In genomic region chr1:146036990-146037646, GRCh38 we compare ENCODE assay signal across 1 cellular context.
A peak's percentile ranks its signal among the peaks of the same experiment; 100 is the strongest.
TF ChIP-seq lines count a peak whose summit lies in the region.

No MANE protein-coding gene starts in this region.

TF ChIP-seq in HepG2, 621 proteins besides CTCF, POLR2A, EP300 and RAD21 (continued from another document and continues in another):
- TF ChIP-seq ZBTB44 (CRISPR knock-in tag; IDR thresholded peaks at IDR 0.05) (no peak), POLR2G (IDR thresholded peaks at IDR 0.05; ENCODE audit: low read depth, low read length) (no peak), NR0B2 (CRISPR knock-in tag; IDR thresholded peaks at IDR 0.05) (no peak), RFX5 (IDR thresholded peaks at IDR 0.05; ENCODE audit: low read depth, low read length) (no peak), HNF4A (CRISPR knock-in tag; IDR thresholded peaks at IDR 0.05) (no peak), KLF11 (CRISPR knock-in tag; IDR thresholded peaks at IDR 0.05) (no peak), NFKBIZ (CRISPR knock-in tag; IDR thresholded peaks at IDR 0.05) (no peak), SKI (IDR thresholded peaks at IDR 0.05; ENCODE audit: partially characterized antibody) (peak; percentile 8), ZNF350 (CRISPR knock-in tag; IDR thresholded peaks at IDR 0.05; ENCODE audit: borderline replicate concordance, low read depth) (no peak), ZNF816 (CRISPR knock-in tag; IDR thresholded peaks at IDR 0.05; ENCODE audit: borderline replicate concordance) (no peak), DRAP1 (CRISPR knock-in tag; IDR thresholded peaks at IDR 0.05) (peak; percentile 32; the same call in 1 of the 2 replicates), ETS1 (CRISPR knock-in tag; IDR thresholded peaks at IDR 0.05) (no peak), ZNF562 (CRISPR knock-in tag; IDR thresholded peaks at IDR 0.05; ENCODE audit: borderline replicate concordance) (no peak), ZNF660 (CRISPR knock-in tag; IDR thresholded peaks at IDR 0.05; ENCODE audit: borderline replicate concordance, low read depth) (no peak), ZNF761 (CRISPR knock-in tag; conservative IDR thresholded peaks at IDR 0.05) (no peak), NR2F2 (IDR thresholded peaks at IDR 0.05; ENCODE audit: borderline replicate concordance, low read depth) (peak; percentile 51; the same call in 1 of the 2 replicates), PHF21A (CRISPR knock-in tag; IDR thresholded peaks at IDR 0.05) (peak; percentile 45; the same call in 1 of the 2 replicates), FOXP4 (CRISPR knock-in tag; IDR thresholded peaks at IDR 0.05) (peak; percentile 16; the same call in 1 of the 2 replicates), LCORL (IDR thresholded peaks at IDR 0.05) (no peak), LCORL (CRISPR knock-in tag; IDR thresholded peaks at IDR 0.05) (peak; percentile 72; the same call in 1 of the 2 replicates), SNAI1 (CRISPR knock-in tag; IDR thresholded peaks at IDR 0.05; ENCODE audit: borderline replicate concordance) (no peak), MAF1 (CRISPR knock-in tag; IDR thresholded peaks at IDR 0.05; ENCODE audit: borderline replicate concordance) (peak; percentile 96; the same call in 1 of the 2 replicates), FOXP1 (IDR thresholded peaks at IDR 0.05) (no peak), FOXP1 (CRISPR knock-in tag; IDR thresholded peaks at IDR 0.05) (peak; percentile 47; the same call in 1 of the 2 replicates), ZNF224 (CRISPR knock-in tag; IDR thresholded peaks at IDR 0.05) (no peak), PPARG (CRISPR knock-in tag; conservative IDR thresholded peaks at IDR 0.05) (peak; percentile 32; the same call in 1 of the 2 replicates), ZNF256 (CRISPR knock-in tag; conservative IDR thresholded peaks at IDR 0.05) (no peak), KAT7 (CRISPR knock-in tag; IDR thresholded peaks at IDR 0.05; ENCODE audit: borderline replicate concordance) (peak; percentile 3; the same call in 1 of the 2 replicates), ZNF781 (CRISPR knock-in tag; IDR thresholded peaks at IDR 0.05; ENCODE audit: borderline replicate concordance, not compliant biosample characterization) (peak; percentile 65), ZNF766 (CRISPR knock-in tag; IDR thresholded peaks at IDR 0.05; ENCODE audit: borderline replicate concordance) (no peak), THAP11 (CRISPR knock-in tag; IDR thresholded peaks at IDR 0.05) (peak; percentile 51; the same call in 1 of the 2 replicates), NFATC3 (CRISPR knock-in tag; IDR thresholded peaks at IDR 0.05) (no peak), ZSCAN9 (CRISPR knock-in tag; IDR thresholded peaks at IDR 0.05; ENCODE audit: borderline replicate concordance) (peak; percentile 30; the same call in 1 of the 2 replicates), HOXA5 (CRISPR knock-in tag; IDR thresholded peaks at IDR 0.05) (no peak; the same call in 1 of the 2 replicates), DPF2 (CRISPR knock-in tag; IDR thresholded peaks at IDR 0.05; ENCODE audit: borderline replicate concordance, low read depth) (no peak), MBNL3 (CRISPR knock-in tag; conservative IDR thresholded peaks at IDR 0.05) (no peak), ZNF788 (CRISPR knock-in tag; IDR thresholded peaks at IDR 0.05; ENCODE audit: borderline replicate concordance) (no peak), ZNF33A (CRISPR knock-in tag; IDR thresholded peaks at IDR 0.05; ENCODE audit: borderline replicate concordance) (no peak), CREM (IDR thresholded peaks at IDR 0.05) (peak; percentile 20; the same call in 1 of the 2 replicates), CREM (CRISPR knock-in tag; IDR thresholded peaks at IDR 0.05) (no peak), ZSCAN20 (CRISPR knock-in tag; IDR thresholded peaks at IDR 0.05; ENCODE audit: borderline replicate concordance) (no peak), MTF1 (CRISPR knock-in tag; IDR thresholded peaks at IDR 0.05) (no peak), PBX2 (CRISPR knock-in tag; IDR thresholded peaks at IDR 0.05) (no peak), ZBED4 (CRISPR knock-in tag; IDR thresholded peaks at IDR 0.05; ENCODE audit: borderline replicate concordance) (no peak), SETDB1 (CRISPR knock-in tag; IDR thresholded peaks at IDR 0.05; ENCODE audit: borderline replicate concordance) (no peak), KLF6 (CRISPR knock-in tag; IDR thresholded peaks at IDR 0.05) (no peak; the same call in 1 of the 2 replicates), CBX1 (IDR thresholded peaks at IDR 0.05; ENCODE audit: low read depth) (no peak), SSRP1 (CRISPR knock-in tag; IDR thresholded peaks at IDR 0.05) (peak; percentile 70; the same call in 1 of the 2 replicates), ZNF550 (CRISPR knock-in tag; IDR thresholded peaks at IDR 0.05; ENCODE audit: borderline replicate concordance) (no peak), ATF4 (CRISPR knock-in tag; IDR thresholded peaks at IDR 0.05) (no peak; a peak in 1 of 4 replicates), ZNF780A (CRISPR knock-in tag; IDR thresholded peaks at IDR 0.05) (no peak), ZEB1 (IDR thresholded peaks at IDR 0.05; ENCODE audit: insufficient replicate concordance, low read depth) (peak; percentile 58), SKIL (CRISPR knock-in tag; IDR thresholded peaks at IDR 0.05; ENCODE audit: borderline replicate concordance) (no peak), ZNF577 (CRISPR knock-in tag; IDR thresholded peaks at IDR 0.05; ENCODE audit: borderline replicate concordance, low read depth) (no peak), IKZF1 (IDR thresholded peaks at IDR 0.05) (no peak), RFX1 (IDR thresholded peaks at IDR 0.05) (no peak), ZNF24 (IDR thresholded peaks at IDR 0.05) (peak; percentile 99), ZNF446 (CRISPR knock-in tag; IDR thresholded peaks at IDR 0.05) (0 out of 2 replicates have a peak, but pooled peaks have one; percentile 2), ZNF749 (CRISPR knock-in tag; IDR thresholded peaks at IDR 0.05; ENCODE audit: borderline replicate concordance) (no peak), ZNF549 (CRISPR knock-in tag; IDR thresholded peaks at IDR 0.05) (no peak), ZBTB2 (CRISPR knock-in tag; IDR thresholded peaks at IDR 0.05; ENCODE audit: low read depth) (no peak)
